In genomic region chr1:181396171-181396670, GRCh38 we compare ENCODE assay signal across 1 cellular context.
A peak's percentile ranks its signal among the peaks of the same experiment; 100 is the strongest.
TF ChIP-seq lines count a peak whose summit lies in the region.

No MANE protein-coding gene starts in this region.

TF ChIP-seq in GM12878, 131 proteins besides CTCF, POLR2A, EP300 and RAD21 (continued from another document):
- TF ChIP-seq RUNX3 (IDR thresholded peaks at IDR 0.05; ENCODE audit: low read length) (peak; percentile 12; the same call in 1 of the 2 replicates), SMAD1 (IDR thresholded peaks at IDR 0.05; ENCODE audit: low read depth, partially characterized antibody) (no peak), SMC3 (IDR thresholded peaks at IDR 0.05; ENCODE audit: borderline replicate concordance, low read length) (no peak), MEF2B (IDR thresholded peaks at IDR 0.05; ENCODE audit: partially characterized antibody, poor library complexity, severe bottlenecking) (no peak), NKRF (conservative IDR thresholded peaks at IDR 0.05) (no peak)
